Comparison of ENCODE assay signal across 8 cellular contexts in the genomic region with DNA sequence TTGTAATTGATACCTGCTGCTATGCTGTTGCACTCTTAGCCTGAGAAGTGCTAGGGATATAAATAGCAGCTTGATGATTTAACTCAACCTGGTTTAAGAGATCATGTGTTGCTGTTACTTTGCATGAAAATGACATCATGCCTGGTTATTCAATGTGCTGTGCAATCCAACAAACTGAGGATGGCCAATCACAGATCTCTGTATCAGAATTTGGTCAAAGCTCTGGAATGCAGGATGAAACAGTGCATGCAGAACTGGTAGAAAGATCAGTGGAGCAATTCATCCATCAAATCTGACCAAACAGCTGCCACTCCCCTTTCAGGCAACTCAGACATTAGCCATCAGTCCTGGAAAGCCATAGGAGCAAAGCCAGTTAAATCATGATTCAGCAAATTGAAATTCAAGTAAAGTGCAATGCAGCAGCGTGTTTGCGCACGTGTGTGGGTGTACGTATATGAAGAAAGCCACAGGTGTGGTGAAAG.
DNase-seq lines count a peak whose midpoint lies in the region; ATAC-seq and TF ChIP-seq lines count a peak whose summit lies in the region.

No MANE protein-coding gene starts in this region.

- peaks cover 17% of the 10 kb centered on the region in 2 donors for H3K4me1 ChIP-seq in gastrocnemius medialis

- H3K4me3 ChIP-seq in HL-60 (replicated peaks; ENCODE audit: insufficient read depth, low read length) = no peak overlapping the region
- no peak overlapping the region for H3K4me3 ChIP-seq in gastrocnemius medialis

- H3K27ac Mint-ChIP-seq in osteocyte (ENCODE audit: unreplicated experiment) = no peak overlapping the region

- no peaks in the 10 kb centered on the region for H3K9me3 ChIP-seq in gastrocnemius medialis

- H3K27me3 ChIP-seq in HL-60 (ENCODE audit: insufficient read depth, poor library complexity, severe bottlenecking) = no peaks in the 10 kb centered on the region
- H3K27me3 ChIP-seq in gastrocnemius medialis = no peaks in the 10 kb centered on the region

- TF ChIP-seq CTCF in HL-60 (IDR thresholded peaks at IDR 0.05; ENCODE audit: insufficient read depth, low read length) = no peak
- no peak for TF ChIP-seq CTCF in gastrocnemius medialis (IDR thresholded peaks at IDR 0.05 in 4 of 5, conservative IDR thresholded peaks at IDR 0.05 in 1 of 5)
- no peak for TF ChIP-seq CTCF in osteocyte (IDR thresholded peaks at IDR 0.05)

- peak; percentile 91 to 97 for ATAC-seq in gastrocnemius medialis

- H3K36me3 Mint-ChIP-seq in osteocyte (ENCODE audit: unreplicated experiment) = no peaks in the 10 kb centered on the region

- no peak overlapping the region for H3K4me3 Mint-ChIP-seq in osteocyte (ENCODE audit: unreplicated experiment)

- no peaks in the 10 kb centered on the region for H3K36me3 ChIP-seq in gastrocnemius medialis

- no peak for TF ChIP-seq POLR2A in gastrocnemius medialis (IDR thresholded peaks at IDR 0.05)

- intact Hi-C loops in gastrocnemius medialis (cut with DNase I; ENCODE audit: low total_unique reads) = loop anchor here (10.0 kb wide), 1 partner anchor 157 kb away; a partner anchor contains a TSS

- H3K4me1 Mint-ChIP-seq in osteocyte (ENCODE audit: unreplicated experiment) = no peaks in the 10 kb centered on the region

- peak; percentile 4 for DNase-seq in NCI-H2196 (lab: John Stamatoyannopoulos, UW; ENCODE audit: unreplicated experiment)
- no peak for DNase-seq in NCI-H2196 treated with DMSO at 0.1 percent for 48 hours (lab: John Stamatoyannopoulos, UW; ENCODE audit: unreplicated experiment)
- DNase-seq in HL-60 (ENCODE audit: low read depth in 1 of 2, low spot score in 1 of 2) = peak; percentile 1
- peak; percentile 100 for DNase-seq in epithelial cell of prostate (ENCODE audit: low read depth, low spot score)
- peak in 1 of 2 donors; percentile 6 for DNase-seq in gastrocnemius medialis
- no peak for DNase-seq in NCI-H146 treated with DMSO at 0.1 percent for 48 hours (lab: John Stamatoyannopoulos, UW; ENCODE audit: unreplicated experiment)
- DNase-seq in osteocyte (ENCODE audit: extremely low spot score, unreplicated experiment) = no peak
- DNase-seq in 8988T = no peak

- no peaks in the 10 kb centered on the region for H3K9me3 Mint-ChIP-seq in osteocyte (ENCODE audit: unreplicated experiment)

- in situ Hi-C loops in gastrocnemius medialis (cut with MboI; ENCODE audit: low sequenced_read_pairs in 4 of 4) = no loop called here

- H3K27ac ChIP-seq in HL-60 (replicated peaks) (no peak overlapping the region), epithelial cell of prostate (peak overlapping the region; percentile 99), gastrocnemius medialis (peak overlapping the region; percentile 16 to 61 (median 58))

- peaks cover 2% of the 10 kb centered on the region for H3K27me3 Mint-ChIP-seq in osteocyte (ENCODE audit: unreplicated experiment)

Comparison
In these comparisons a context has a peak if more than half of its experiments do, and no peak if none do; other contexts are left out.
1. DNase-seq: peak in NCI-H2196 (single experiment), HL-60 (2 of 2) and epithelial cell of prostate (single experiment); none in NCI-H2196 treated with DMSO at 0.1 percent for 48 hours (single experiment), NCI-H146 treated with DMSO at 0.1 percent for 48 hours (single experiment), osteocyte (single experiment) and 8988T (single experiment).